Comparison of ENCODE assay signal across 9 cellular contexts in genomic region chr3:42490243-42490642, GRCh38. TPM values are rescaled to one million over a fixed set of nuclear protein-coding genes. Genes with fewer than 3 reads are reported as not detected.
DNase-seq lines count a peak whose midpoint lies in the region; ATAC-seq, FAIRE-seq and TF ChIP-seq lines count a peak whose summit lies in the region.
"Had no signal": no experiment of that assay in that cellular context is flagged by ENCODE, and none has a peak within 500 bp of the region (broad histone marks: within the 10 kb centered on the region; RNA-seq: fewer than 3 reads in every experiment).

No MANE protein-coding gene starts in this region.

- ATAC-seq in GM18511 (IDR thresholded peaks at IDR 0.05; ENCODE audit: unreplicated experiment), result peak; percentile 99
- peak; percentile 98 to 100 (median 98) for ATAC-seq in pancreas

- H3K27ac ChIP-seq in pancreas (peak overlapping the region in 3 of 4 donors; percentile 8 to 72 (median 57)), tibial nerve (no peak overlapping the region)

- 34 to 39% methylated on average over 5 of the region's 5 CpGs for WGBS in pancreas, 2 donors
- WGBS in tibial nerve, 2 donors, result 54 to 62% methylated on average over 5 of the region's 5 CpGs

- no peak for TF ChIP-seq POLR2A in tibial nerve (IDR thresholded peaks at IDR 0.05)

- H3K4me1 ChIP-seq in pancreas (peaks cover 7 to 25% (median 11%) of the 10 kb centered on the region in 3 donors), tibial nerve (no peaks in the 10 kb centered on the region)

- H3K9me3 ChIP-seq in pancreas (no peaks in the 10 kb centered on the region), tibial nerve (peaks cover 0 to 4% (median 0%) of the 10 kb centered on the region in 4 donors)

- peak; percentile 69 for DNase-seq in H4 (ENCODE audit: low spot score)
- peak; percentile 87 for DNase-seq in LoVo (ENCODE audit: low spot score)
- peak; percentile 90 for DNase-seq in bronchial epithelial cell (ENCODE audit: low read depth)
- DNase-seq in pancreas, result peak; percentile 75 to 89 (median 82)
- DNase-seq in D341Med (ENCODE audit: low spot score), result no peak
- DNase-seq in NCI-H1092 treated with DMSO at 0.1 percent for 48 hours (lab: John Stamatoyannopoulos, UW), result no peak
- DNase-seq in tibial nerve (ENCODE audit: low spot score in 2 of 2), result no peak

- TF ChIP-seq CTCF in bronchial epithelial cell (IDR thresholded peaks at IDR 0.05; ENCODE audit: insufficient read depth, low read length, severe bottlenecking) (no peak), pancreas (IDR thresholded peaks at IDR 0.05) (no peak), tibial nerve (IDR thresholded peaks at IDR 0.05) (no peak)

- FAIRE-seq in bronchial epithelial cell (lab: Jason Lieb, UNC) (peak; percentile 62), pancreas (lab: Jason Lieb, UNC) (no peak)

- no peaks in the 10 kb centered on the region for H3K36me3 ChIP-seq in bronchial epithelial cell (ENCODE audit: control insufficient read depth, insufficient read depth, low read length)
- no peaks in the 10 kb centered on the region for H3K36me3 ChIP-seq in pancreas
- no peaks in the 10 kb centered on the region for H3K36me3 ChIP-seq in tibial nerve

- H3K27me3 ChIP-seq in bronchial epithelial cell (ENCODE audit: control insufficient read depth, insufficient read depth, low read length) (no peaks in the 10 kb centered on the region), pancreas (no peaks in the 10 kb centered on the region), tibial nerve (no peaks in the 10 kb centered on the region)

- H3K4me3 ChIP-seq in bronchial epithelial cell (ENCODE audit: low read depth, low read length), result no peak overlapping the region
- H3K4me3 ChIP-seq in pancreas, result no peak overlapping the region
- H3K4me3 ChIP-seq in tibial nerve, result no peak overlapping the region

- no peak for TF ChIP-seq EP300 in tibial nerve (IDR thresholded peaks at IDR 0.05)

- intact Hi-C loops in pancreas (cut with DNase I), result no loop called here

RNA-seq across cellular contexts. Expression of gene VIPR1, which starts 12.2 kb away (rescaled TPM):
- not detected in 2 replicates for total RNA-seq in H4 (2014; rRNA removed; shearing (Covaris generic))
- total RNA-seq in bronchial epithelial cell (4.2 and 5.8 TPM in 2 replicates), pancreas (1 to 10 TPM in 5 of 6 donors, under 1 TPM in 1; 0.47 to 3.4 (median 1.9) TPM), tibial nerve (10 to 100 TPM in 2 of 4 donors, 1 to 10 TPM in 2; 2.4 to 17.3 (median 10.4) TPM)
- polyA plus RNA-seq in pancreas, result 10 to 100 TPM in 1 of 2 donors, 1 to 10 TPM in 1; 3.4 to 10.6 TPM
- total RNA-seq: fibroblast of villous mesenchyme had no signal

Comparison
In these comparisons a context has a peak if more than half of its experiments do, and no peak if none do; other contexts are left out.
1. DNase-seq: peak in H4 (single experiment), LoVo (single experiment), bronchial epithelial cell (single experiment) and pancreas (6 of 6); none in D341Med (single experiment), NCI-H1092 treated with DMSO at 0.1 percent for 48 hours (single experiment) and tibial nerve (0 of 2).
2. H3K27ac ChIP-seq: peak in pancreas (3 of 4); none in tibial nerve (0 of 4).